1 cellular context compared by ENCODE assay signal in the genomic region with DNA sequence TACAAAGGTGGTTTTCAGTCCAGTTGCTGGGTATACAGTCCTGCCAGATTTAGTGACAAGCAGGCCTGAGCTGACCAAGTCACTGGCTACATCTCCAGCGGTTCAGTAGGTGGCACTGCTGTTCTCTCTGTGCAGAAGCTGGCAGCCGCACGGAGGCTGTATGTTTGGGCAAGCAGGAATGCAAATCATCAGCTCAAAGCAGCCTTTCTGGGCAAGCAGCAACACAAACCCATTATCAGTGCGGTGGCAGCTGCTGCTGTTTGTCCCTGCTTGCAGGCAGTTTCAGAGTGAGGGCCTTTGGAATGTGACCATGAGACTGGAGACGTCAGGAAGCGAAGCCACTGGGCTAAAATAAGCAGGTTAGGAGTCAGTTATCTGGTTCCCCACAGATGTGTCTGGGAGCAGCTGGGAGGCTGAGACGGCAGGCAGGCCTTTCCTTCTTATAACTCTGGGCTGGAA.
A peak's percentile ranks its signal among the peaks of the same experiment; 100 is the strongest.
TF ChIP-seq lines count a peak whose summit lies in the region.

No MANE protein-coding gene starts in this region.

TF ChIP-seq in K562, 482 proteins besides CTCF, POLR2A, EP300 and RAD21 (continued from another document and continues in another):
- TF ChIP-seq, protein P1, sequence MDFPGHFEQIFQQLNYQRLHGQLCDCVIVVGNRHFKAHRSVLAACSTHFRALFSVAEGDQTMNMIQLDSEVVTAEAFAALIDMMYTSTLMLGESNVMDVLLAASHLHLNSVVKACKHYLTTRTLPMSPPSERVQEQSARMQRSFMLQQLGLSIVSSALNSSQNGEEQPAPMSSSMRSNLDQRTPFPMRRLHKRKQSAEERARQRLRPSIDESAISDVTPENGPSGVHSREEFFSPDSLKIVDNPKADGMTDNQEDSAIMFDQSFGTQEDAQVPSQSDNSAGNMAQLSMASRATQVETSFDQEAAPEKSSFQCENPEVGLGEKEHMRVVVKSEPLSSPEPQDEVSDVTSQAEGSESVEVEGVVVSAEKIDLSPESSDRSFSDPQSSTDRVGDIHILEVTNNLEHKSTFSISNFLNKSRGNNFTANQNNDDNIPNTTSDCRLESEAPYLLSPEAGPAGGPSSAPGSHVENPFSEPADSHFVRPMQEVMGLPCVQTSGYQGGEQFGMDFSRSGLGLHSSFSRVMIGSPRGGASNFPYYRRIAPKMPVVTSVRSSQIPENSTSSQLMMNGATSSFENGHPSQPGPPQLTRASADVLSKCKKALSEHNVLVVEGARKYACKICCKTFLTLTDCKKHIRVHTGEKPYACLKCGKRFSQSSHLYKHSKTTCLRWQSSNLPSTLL (IDR thresholded peaks at IDR 0.05) = no peak
- TF ChIP-seq CAMTA2 (CRISPR knock-in tag; conservative IDR thresholded peaks at IDR 0.05) (no peak), CBFA2T3 (IDR thresholded peaks at IDR 0.05) (peak; percentile 87), GTF2F1 (IDR thresholded peaks at IDR 0.05; ENCODE audit: low read depth, low read length) (no peak), CTBP1 (IDR thresholded peaks at IDR 0.05; ENCODE audit: borderline replicate concordance) (no peak), MBD2 (IDR thresholded peaks at IDR 0.05; ENCODE audit: borderline replicate concordance, low read depth) (no peak), TCF3 (CRISPR knock-in tag; IDR thresholded peaks at IDR 0.05) (peak; percentile 92), ZKSCAN8 (CRISPR knock-in tag; IDR thresholded peaks at IDR 0.05) (peak; percentile 79; the same call in 1 of the 2 replicates), SMARCC2 (IDR thresholded peaks at IDR 0.05; ENCODE audit: low read depth) (no peak), POLR2B (IDR thresholded peaks at IDR 0.05; ENCODE audit: low read depth, partially characterized antibody) (no peak), ZNF778 (CRISPR knock-in tag; IDR thresholded peaks at IDR 0.05) (no peak), TCF7L2 (IDR thresholded peaks at IDR 0.05; ENCODE audit: low read depth, low read length) (no peak), MAFG (tag; conservative IDR thresholded peaks at IDR 0.05) (peak; percentile 30; the same call in 1 of the 2 replicates), HDAC2 (IDR thresholded peaks at IDR 0.05) (no peak), TRIM24 (IDR thresholded peaks at IDR 0.05) (no peak), ATF1 (CRISPR knock-in tag; IDR thresholded peaks at IDR 0.05) (no peak), ATF1 (tag; IDR thresholded peaks at IDR 0.05) (no peak), NFE2L1 (tag; IDR thresholded peaks at IDR 0.05; ENCODE audit: borderline replicate concordance, low read depth) (no peak), GATA2 (CRISPR knock-in tag; IDR thresholded peaks at IDR 0.05) (peak; percentile 79), SMAD4 (CRISPR knock-in tag; conservative IDR thresholded peaks at IDR 0.05) (peak; percentile 89), RBM15 (IDR thresholded peaks at IDR 0.05; ENCODE audit: insufficient read depth, low read length) (no peak)
- TF ChIP-seq, protein P2, sequence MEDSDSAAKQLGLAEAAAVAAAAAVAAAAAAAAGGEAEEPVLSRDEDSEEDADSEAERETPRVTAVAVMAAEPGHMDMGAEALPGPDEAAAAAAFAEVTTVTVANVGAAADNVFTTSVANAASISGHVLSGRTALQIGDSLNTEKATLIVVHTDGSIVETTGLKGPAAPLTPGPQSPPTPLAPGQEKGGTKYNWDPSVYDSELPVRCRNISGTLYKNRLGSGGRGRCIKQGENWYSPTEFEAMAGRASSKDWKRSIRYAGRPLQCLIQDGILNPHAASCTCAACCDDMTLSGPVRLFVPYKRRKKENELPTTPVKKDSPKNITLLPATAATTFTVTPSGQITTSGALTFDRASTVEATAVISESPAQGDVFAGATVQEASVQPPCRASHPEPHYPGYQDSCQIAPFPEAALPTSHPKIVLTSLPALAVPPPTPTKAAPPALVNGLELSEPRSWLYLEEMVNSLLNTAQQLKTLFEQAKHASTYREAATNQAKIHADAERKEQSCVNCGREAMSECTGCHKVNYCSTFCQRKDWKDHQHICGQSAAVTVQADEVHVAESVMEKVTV (CRISPR knock-in tag; IDR thresholded peaks at IDR 0.05) = peak; percentile 54; the same call in 1 of the 2 replicates
- TF ChIP-seq, protein P3, sequence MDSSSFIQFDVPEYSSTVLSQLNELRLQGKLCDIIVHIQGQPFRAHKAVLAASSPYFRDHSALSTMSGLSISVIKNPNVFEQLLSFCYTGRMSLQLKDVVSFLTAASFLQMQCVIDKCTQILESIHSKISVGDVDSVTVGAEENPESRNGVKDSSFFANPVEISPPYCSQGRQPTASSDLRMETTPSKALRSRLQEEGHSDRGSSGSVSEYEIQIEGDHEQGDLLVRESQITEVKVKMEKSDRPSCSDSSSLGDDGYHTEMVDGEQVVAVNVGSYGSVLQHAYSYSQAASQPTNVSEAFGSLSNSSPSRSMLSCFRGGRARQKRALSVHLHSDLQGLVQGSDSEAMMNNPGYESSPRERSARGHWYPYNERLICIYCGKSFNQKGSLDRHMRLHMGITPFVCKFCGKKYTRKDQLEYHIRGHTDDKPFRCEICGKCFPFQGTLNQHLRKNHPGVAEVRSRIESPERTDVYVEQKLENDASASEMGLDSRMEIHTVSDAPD (CRISPR knock-in tag; IDR thresholded peaks at IDR 0.05) = no peak
- TF ChIP-seq, protein P4, sequence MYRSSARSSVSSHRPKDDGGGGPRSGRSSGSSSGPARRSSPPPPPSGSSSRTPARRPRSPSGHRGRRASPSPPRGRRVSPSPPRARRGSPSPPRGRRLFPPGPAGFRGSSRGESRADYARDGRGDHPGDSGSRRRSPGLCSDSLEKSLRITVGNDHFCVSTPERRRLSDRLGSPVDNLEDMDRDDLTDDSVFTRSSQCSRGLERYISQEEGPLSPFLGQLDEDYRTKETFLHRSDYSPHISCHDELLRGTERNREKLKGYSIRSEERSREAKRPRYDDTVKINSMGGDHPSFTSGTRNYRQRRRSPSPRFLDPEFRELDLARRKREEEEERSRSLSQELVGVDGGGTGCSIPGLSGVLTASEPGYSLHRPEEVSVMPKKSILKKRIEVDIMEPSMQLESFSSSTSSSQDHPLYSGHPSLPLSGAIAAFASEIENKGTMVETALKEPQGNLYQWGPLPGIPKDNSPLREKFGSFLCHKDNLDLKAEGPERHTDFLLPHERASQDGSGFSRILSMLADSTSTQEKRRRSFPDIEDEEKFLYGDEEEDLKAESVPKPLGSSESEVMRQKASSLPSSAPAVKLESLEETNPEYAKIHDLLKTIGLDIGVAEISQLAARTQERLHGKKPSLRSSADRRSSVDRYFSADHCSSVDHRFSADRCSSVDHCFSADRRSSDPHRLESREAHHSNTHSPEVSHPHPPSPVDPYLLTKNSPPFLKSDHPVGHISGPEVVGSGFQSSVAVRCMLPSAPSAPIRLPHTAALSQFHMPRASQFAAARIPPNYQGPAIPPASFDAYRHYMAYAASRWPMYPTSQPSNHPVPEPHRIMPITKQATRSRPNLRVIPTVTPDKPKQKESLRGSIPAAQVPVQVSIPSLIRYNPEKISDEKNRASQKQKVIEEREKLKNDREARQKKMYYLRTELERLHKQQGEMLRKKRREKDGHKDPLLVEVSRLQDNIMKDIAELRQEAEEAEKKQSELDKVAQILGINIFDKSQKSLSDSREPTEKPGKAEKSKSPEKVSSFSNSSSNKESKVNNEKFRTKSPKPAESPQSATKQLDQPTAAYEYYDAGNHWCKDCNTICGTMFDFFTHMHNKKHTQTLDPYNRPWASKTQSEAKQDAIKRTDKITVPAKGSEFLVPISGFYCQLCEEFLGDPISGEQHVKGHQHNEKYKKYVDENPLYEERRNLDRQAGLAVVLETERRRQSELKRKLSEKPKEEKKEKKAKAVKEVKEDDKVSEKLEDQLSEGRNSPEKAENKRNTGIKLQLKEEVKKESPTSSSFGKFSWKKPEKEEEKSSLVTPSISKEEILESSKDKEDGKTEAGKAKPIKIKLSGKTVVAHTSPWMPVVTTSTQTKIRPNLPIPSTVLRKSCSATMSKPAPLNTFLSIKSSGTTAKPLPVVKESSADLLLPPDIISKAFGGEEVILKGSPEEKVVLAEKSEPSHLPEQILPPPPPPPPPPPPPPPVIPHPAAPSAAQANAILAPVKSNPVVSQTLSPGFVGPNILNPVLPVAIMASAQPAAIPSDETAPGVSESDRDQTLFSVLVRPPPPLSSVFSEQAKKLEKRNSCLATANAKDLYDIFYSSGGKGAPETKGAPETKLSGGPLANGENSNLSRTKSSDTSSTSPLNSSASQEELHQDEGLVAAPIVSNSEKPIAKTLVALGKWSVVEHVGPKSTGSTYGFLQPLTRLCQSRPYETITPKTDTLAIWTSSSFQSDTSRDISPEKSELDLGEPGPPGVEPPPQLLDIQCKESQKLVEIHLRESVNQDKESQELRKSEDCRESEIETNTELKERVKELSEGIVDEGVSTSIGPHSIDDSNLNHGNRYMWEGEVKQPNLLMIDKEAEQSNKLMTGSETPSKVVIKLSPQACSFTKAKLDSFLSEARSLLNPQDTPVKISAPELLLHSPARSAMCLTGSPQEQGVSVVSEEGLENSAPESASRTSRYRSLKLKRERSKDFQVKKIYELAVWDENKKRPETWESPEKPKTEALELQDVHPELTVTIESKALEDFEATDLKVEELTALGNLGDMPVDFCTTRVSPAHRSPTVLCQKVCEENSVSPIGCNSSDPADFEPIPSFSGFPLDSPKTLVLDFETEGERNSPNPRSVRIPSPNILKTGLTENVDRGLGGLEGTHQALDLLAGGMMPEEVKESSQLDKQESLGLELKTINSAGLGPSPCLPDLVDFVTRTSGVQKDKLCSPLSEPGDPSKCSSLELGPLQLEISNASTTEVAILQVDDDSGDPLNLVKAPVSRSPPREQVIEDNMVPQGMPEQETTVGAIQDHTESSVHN (IDR thresholded peaks at IDR 0.05; ENCODE audit: borderline replicate concordance in 1 of 2, low read depth in 1 of 2) = no peak
- TF ChIP-seq, protein P5, sequence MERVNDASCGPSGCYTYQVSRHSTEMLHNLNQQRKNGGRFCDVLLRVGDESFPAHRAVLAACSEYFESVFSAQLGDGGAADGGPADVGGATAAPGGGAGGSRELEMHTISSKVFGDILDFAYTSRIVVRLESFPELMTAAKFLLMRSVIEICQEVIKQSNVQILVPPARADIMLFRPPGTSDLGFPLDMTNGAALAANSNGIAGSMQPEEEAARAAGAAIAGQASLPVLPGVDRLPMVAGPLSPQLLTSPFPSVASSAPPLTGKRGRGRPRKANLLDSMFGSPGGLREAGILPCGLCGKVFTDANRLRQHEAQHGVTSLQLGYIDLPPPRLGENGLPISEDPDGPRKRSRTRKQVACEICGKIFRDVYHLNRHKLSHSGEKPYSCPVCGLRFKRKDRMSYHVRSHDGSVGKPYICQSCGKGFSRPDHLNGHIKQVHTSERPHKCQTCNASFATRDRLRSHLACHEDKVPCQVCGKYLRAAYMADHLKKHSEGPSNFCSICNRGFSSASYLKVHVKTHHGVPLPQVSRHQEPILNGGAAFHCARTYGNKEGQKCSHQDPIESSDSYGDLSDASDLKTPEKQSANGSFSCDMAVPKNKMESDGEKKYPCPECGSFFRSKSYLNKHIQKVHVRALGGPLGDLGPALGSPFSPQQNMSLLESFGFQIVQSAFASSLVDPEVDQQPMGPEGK (CRISPR knock-in tag; IDR thresholded peaks at IDR 0.05; ENCODE audit: borderline replicate concordance) = no peak
- TF ChIP-seq, protein P6, sequence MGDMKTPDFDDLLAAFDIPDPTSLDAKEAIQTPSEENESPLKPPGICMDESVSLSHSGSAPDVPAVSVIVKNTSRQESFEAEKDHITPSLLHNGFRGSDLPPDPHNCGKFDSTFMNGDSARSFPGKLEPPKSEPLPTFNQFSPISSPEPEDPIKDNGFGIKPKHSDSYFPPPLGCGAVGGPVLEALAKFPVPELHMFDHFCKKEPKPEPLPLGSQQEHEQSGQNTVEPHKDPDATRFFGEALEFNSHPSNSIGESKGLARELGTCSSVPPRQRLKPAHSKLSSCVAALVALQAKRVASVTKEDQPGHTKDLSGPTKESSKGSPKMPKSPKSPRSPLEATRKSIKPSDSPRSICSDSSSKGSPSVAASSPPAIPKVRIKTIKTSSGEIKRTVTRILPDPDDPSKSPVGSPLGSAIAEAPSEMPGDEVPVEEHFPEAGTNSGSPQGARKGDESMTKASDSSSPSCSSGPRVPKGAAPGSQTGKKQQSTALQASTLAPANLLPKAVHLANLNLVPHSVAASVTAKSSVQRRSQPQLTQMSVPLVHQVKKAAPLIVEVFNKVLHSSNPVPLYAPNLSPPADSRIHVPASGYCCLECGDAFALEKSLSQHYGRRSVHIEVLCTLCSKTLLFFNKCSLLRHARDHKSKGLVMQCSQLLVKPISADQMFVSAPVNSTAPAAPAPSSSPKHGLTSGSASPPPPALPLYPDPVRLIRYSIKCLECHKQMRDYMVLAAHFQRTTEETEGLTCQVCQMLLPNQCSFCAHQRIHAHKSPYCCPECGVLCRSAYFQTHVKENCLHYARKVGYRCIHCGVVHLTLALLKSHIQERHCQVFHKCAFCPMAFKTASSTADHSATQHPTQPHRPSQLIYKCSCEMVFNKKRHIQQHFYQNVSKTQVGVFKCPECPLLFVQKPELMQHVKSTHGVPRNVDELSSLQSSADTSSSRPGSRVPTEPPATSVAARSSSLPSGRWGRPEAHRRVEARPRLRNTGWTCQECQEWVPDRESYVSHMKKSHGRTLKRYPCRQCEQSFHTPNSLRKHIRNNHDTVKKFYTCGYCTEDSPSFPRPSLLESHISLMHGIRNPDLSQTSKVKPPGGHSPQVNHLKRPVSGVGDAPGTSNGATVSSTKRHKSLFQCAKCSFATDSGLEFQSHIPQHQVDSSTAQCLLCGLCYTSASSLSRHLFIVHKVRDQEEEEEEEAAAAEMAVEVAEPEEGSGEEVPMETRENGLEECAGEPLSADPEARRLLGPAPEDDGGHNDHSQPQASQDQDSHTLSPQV (IDR thresholded peaks at IDR 0.05) = no peak
- TF ChIP-seq, protein P7, sequence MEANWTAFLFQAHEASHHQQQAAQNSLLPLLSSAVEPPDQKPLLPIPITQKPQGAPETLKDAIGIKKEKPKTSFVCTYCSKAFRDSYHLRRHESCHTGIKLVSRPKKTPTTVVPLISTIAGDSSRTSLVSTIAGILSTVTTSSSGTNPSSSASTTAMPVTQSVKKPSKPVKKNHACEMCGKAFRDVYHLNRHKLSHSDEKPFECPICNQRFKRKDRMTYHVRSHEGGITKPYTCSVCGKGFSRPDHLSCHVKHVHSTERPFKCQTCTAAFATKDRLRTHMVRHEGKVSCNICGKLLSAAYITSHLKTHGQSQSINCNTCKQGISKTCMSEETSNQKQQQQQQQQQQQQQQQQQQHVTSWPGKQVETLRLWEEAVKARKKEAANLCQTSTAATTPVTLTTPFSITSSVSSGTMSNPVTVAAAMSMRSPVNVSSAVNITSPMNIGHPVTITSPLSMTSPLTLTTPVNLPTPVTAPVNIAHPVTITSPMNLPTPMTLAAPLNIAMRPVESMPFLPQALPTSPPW (CRISPR knock-in tag; IDR thresholded peaks at IDR 0.05) = no peak
- TF ChIP-seq, protein P8, sequence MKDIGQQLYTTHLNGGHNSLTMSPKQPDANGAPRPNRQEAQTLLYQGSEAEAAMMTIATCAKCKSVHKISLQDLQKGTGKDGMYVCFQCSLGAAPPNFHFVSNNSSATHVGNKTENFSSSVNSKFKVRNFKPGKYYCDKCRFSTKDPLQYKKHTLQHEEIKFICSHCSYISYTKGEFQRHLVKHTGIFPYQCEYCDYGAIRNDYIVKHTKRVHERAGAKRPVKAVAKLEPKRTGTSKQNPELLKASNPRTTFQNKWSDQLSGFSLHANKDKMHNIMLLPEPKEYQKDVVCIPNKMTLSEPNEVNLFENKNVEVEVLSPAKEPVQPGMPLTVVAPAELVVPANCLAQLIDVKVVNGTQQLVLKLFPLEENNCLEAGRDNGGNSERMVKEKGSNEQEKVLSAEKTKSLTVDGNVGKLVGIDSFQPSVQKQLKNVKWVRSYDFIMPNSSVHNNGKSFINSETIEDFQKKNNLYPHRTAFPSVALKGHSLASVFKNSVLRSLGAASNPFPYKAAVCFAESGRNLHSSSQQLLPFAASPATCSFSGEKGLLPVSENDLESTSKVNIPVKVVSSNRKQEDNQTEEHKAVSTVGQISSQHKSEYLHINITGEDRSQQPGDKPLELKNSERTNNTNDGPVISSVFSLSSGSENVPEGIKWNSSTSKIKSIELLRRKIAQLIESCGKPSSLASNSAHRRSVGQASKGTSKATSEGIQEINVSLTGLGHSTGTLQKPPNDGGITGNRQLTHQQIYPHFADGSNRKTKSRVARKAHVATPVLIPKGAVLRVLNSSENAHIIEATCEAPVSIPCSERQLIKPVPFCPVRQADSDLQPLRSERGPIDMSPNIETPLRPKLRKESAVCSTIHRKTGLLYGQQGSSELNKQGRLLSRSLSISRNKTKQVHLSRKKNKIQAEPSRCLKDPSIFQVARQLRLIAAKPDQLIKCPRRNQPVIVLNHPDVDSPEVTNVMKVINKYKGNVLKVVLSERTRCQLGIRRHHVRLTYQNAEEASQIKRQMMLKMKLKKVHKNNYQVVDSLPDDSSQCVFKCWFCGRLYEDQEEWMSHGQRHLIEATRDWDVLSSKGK (CRISPR knock-in tag; IDR thresholded peaks at IDR 0.05) = no peak
